In genomic region chr10:24617771-24618396, GRCh38 we compare ENCODE assay signal across 8 cellular contexts.
DNase-seq lines count a peak whose midpoint lies in the region; ATAC-seq, FAIRE-seq and TF ChIP-seq lines count a peak whose summit lies in the region.

No MANE protein-coding gene starts in this region.

- H2AFZ ChIP-seq in HepG2 (ENCODE audit: low read length) = no peak overlapping the region

- BruUV-seq in HepG2 (replicated peaks; lab: Mats Ljungman, UMichigan) = no TSS peak

- intact Hi-C loops in natural killer cell (cut with micrococcal nuclease) = loop anchor here (1.0 kb wide), 1 partner anchor 463 kb away; no protein-coding TSS in a partner anchor
- intact Hi-C loops in HepG2 (cut with micrococcal nuclease; ENCODE audit: unreplicated experiment) = loop anchor here (1.0 to 2.0 kb wide), 2 partner anchors 463 to 609 kb away; no protein-coding TSS in a partner anchor

- in situ Hi-C loops in HepG2 (cut with HindIII; ENCODE audit: extremely low pct_ligation_motif_present, low pct_unique_long_range_greater_than_20kb) = loop anchor here (10.0 kb wide), 1 partner anchor 607 kb away; no protein-coding TSS in a partner anchor

- no peak overlapping the region for H3K9ac ChIP-seq in HepG2 (ENCODE audit: insufficient read depth, low read depth, low read length)

- no peaks in the 10 kb centered on the region for H3K4me1 ChIP-seq in HepG2 (ENCODE audit: insufficient read depth, low read length)

- H3K79me2 ChIP-seq in HepG2 (ENCODE audit: insufficient read depth, low read length) = no peaks in the 10 kb centered on the region

- no peaks in the 10 kb centered on the region for H3K27me3 ChIP-seq in HepG2 (ENCODE audit: control insufficient read depth in 1 of 2, insufficient read depth in 2 of 2, low read length in 2 of 2)

- H3K36me3 Mint-ChIP-seq in natural killer cell = no peaks in the 10 kb centered on the region
- no peaks in the 10 kb centered on the region for H3K36me3 Mint-ChIP-seq in natural killer cell treated with Interleukin-12 subunit alpha and Interleukin-12 subunit beta and Interleukin-15 and Interleukin-18, amount 100 ng/mL, for 72 hours
- peaks cover 4% of the 10 kb centered on the region for H3K36me3 Mint-ChIP-seq in central memory CD8-positive, alpha-beta T cell (ENCODE audit: insufficient read depth)
- H3K36me3 Mint-ChIP-seq in stimulated activated memory B cell treated with anti-CD40 and anti-IgM and Interleukin-4, amounts not matched to agents 10 μg/mL and 1 μg/mL and 100 μg/mL, for 72 hours = peaks cover 6% of the 10 kb centered on the region

- H3K4me1 Mint-ChIP-seq in natural killer cell = peaks cover 5 to 8% of the 10 kb centered on the region in 2 donors
- peaks cover 2 to 9% of the 10 kb centered on the region in 2 donors for H3K4me1 Mint-ChIP-seq in natural killer cell treated with Interleukin-12 subunit alpha and Interleukin-12 subunit beta and Interleukin-15 and Interleukin-18, amount 100 ng/mL, for 72 hours (ENCODE audit: low read depth in 2 of 2)
- H3K4me1 Mint-ChIP-seq in central memory CD8-positive, alpha-beta T cell = peaks cover 6% of the 10 kb centered on the region
- H3K4me1 Mint-ChIP-seq in stimulated activated memory B cell treated with anti-CD40 and anti-IgM and Interleukin-4, amounts not matched to agents 10 μg/mL and 1 μg/mL and 100 μg/mL, for 72 hours = peaks cover 3% of the 10 kb centered on the region

- no peaks in the 10 kb centered on the region for H4K20me1 ChIP-seq in HepG2 (ENCODE audit: insufficient read depth, low read length)

- TF ChIP-seq EP300 in HepG2 (IDR thresholded peaks at IDR 0.05; ENCODE audit: low read depth in 2 of 2, low read length in 2 of 2) (no peak), HepG2 (CRISPR knock-in tag; IDR thresholded peaks at IDR 0.05; ENCODE audit: borderline replicate concordance) (no peak)

- peaks cover 4 to 20% of the 10 kb centered on the region in 2 experiments; a peak in 3 of 5 replicates for H3K36me3 ChIP-seq in HepG2 (replicated peaks in 1 of 2; ENCODE audit: control insufficient read depth in 1 of 2, insufficient read depth in 2 of 2, low read length in 2 of 2)

- peak; percentile 73 for TF ChIP-seq CTCF in natural killer cell (IDR thresholded peaks at IDR 0.05)
- TF ChIP-seq CTCF in VCaP (conservative IDR thresholded peaks at IDR 0.05) = peak; percentile 65
- TF ChIP-seq CTCF in HepG2 (CRISPR knock-in tag; IDR thresholded peaks at IDR 0.05) = peak; percentile 77

- no peaks in the 10 kb centered on the region for H3K9me3 ChIP-seq in HepG2 (ENCODE audit: low read length)

- no peaks in the 10 kb centered on the region for H3K27me3 Mint-ChIP-seq in natural killer cell (ENCODE audit: low read depth in 2 of 2)
- H3K27me3 Mint-ChIP-seq in natural killer cell treated with Interleukin-12 subunit alpha and Interleukin-12 subunit beta and Interleukin-15 and Interleukin-18, amount 100 ng/mL, for 72 hours = no peaks in the 10 kb centered on the region
- no peaks in the 10 kb centered on the region for H3K27me3 Mint-ChIP-seq in central memory CD8-positive, alpha-beta T cell
- H3K27me3 Mint-ChIP-seq in stimulated activated memory B cell treated with anti-CD40 and anti-IgM and Interleukin-4, amounts not matched to agents 10 μg/mL and 1 μg/mL and 100 μg/mL, for 72 hours = no peaks in the 10 kb centered on the region

- H3K4me2 ChIP-seq in HepG2 (ENCODE audit: low read depth, low read length) = no peak overlapping the region

- 55% methylated on average over 6 of the region's 7 CpGs for WGBS in HepG2 (ENCODE audit: low lambda C conversion rate)

- no peak overlapping the region for H3K4me3 ChIP-seq in HepG2 (replicated peaks in 1 of 3; ENCODE audit: insufficient read depth in 1 of 3, low read depth in 2 of 3, low read length in 3 of 3)

- TF ChIP-seq RAD21 in HepG2 (CRISPR knock-in tag; IDR thresholded peaks at IDR 0.05) = peak; percentile 69

- POLR2A ChIA-PET in HepG2 (lab: Yijun Ruan, JAX) = no interaction called here

- no peak for FAIRE-seq in HepG2 (lab: Jason Lieb, UNC)

- no peaks in the 10 kb centered on the region for H3K9me3 Mint-ChIP-seq in natural killer cell
- H3K9me3 Mint-ChIP-seq in natural killer cell treated with Interleukin-12 subunit alpha and Interleukin-12 subunit beta and Interleukin-15 and Interleukin-18, amount 100 ng/mL, for 72 hours = no peaks in the 10 kb centered on the region
- H3K9me3 Mint-ChIP-seq in central memory CD8-positive, alpha-beta T cell = no peaks in the 10 kb centered on the region
- no peaks in the 10 kb centered on the region for H3K9me3 Mint-ChIP-seq in stimulated activated memory B cell treated with anti-CD40 and anti-IgM and Interleukin-4, amounts not matched to agents 10 μg/mL and 1 μg/mL and 100 μg/mL, for 72 hours

- peak; percentile 21 for DNase-seq in natural killer cell
- no peak for DNase-seq in natural killer cell treated with Interleukin-12 subunit alpha and Interleukin-12 subunit beta and Interleukin-15 and Interleukin-18, amount 100 ng/mL, for 72 hours (ENCODE audit: low spot score)
- DNase-seq in KG1 (lab: John Stamatoyannopoulos, UW) = peak; percentile 22
- DNase-seq in central memory CD8-positive, alpha-beta T cell (ENCODE audit: low spot score in 2 of 2) = no peak
- peak; percentile 50 for DNase-seq in HepG2 (ENCODE audit: low spot score)
- DNase-seq in DMS153 treated with DMSO at 0.1 percent for 48 hours (lab: John Stamatoyannopoulos, UW; ENCODE audit: unreplicated experiment) = no peak

- ATAC-seq in natural killer cell (peak in 1 of 3 donors; percentile 57), HepG2 (peak; percentile 95)
- ATAC-seq in natural killer cell treated with Interleukin-12 subunit alpha and Interleukin-12 subunit beta and Interleukin-15 and Interleukin-18, amount 100 ng/mL, for 72 hours = no peak
- ATAC-seq in central memory CD8-positive, alpha-beta T cell (replicated peaks; ENCODE audit: extremely low read depth, poor library complexity, severe bottlenecking) = no peak
- peak; percentile 31 for ATAC-seq in stimulated activated memory B cell treated with anti-CD40 and anti-IgM and Interleukin-4, amounts not matched to agents 10 μg/mL and 1 μg/mL and 100 μg/mL, for 72 hours

- TF ChIP-seq POLR2A in HepG2 (IDR thresholded peaks at IDR 0.05; ENCODE audit: insufficient read depth in 1 of 2, low read depth in 2 of 2, low read length in 2 of 2) = no peak

- H3K27ac ChIP-seq in VCaP (no peak overlapping the region), HepG2 (ENCODE audit: extremely low read length, insufficient read depth, low read length) (no peak overlapping the region)

- no peak overlapping the region for H3K27ac Mint-ChIP-seq in natural killer cell
- H3K27ac Mint-ChIP-seq in natural killer cell treated with Interleukin-12 subunit alpha and Interleukin-12 subunit beta and Interleukin-15 and Interleukin-18, amount 100 ng/mL, for 72 hours = no peak overlapping the region
- H3K27ac Mint-ChIP-seq in central memory CD8-positive, alpha-beta T cell (ENCODE audit: low read depth) = peak overlapping the region; percentile 14
- no peak overlapping the region for H3K27ac Mint-ChIP-seq in stimulated activated memory B cell treated with anti-CD40 and anti-IgM and Interleukin-4, amounts not matched to agents 10 μg/mL and 1 μg/mL and 100 μg/mL, for 72 hours

- no peak overlapping the region for H3K4me3 Mint-ChIP-seq in natural killer cell
- H3K4me3 Mint-ChIP-seq in natural killer cell treated with Interleukin-12 subunit alpha and Interleukin-12 subunit beta and Interleukin-15 and Interleukin-18, amount 100 ng/mL, for 72 hours = no peak overlapping the region
- no peak overlapping the region for H3K4me3 Mint-ChIP-seq in central memory CD8-positive, alpha-beta T cell
- no peak overlapping the region for H3K4me3 Mint-ChIP-seq in stimulated activated memory B cell treated with anti-CD40 and anti-IgM and Interleukin-4, amounts not matched to agents 10 μg/mL and 1 μg/mL and 100 μg/mL, for 72 hours

- CTCF ChIA-PET in HepG2 (lab: Yijun Ruan, JAX; ENCODE audit: low intra/inter-chr PET ratio, low total read pairs) = interaction anchor here (0.6 to 1.7 kb wide), 2 partner anchors 463 to 609 kb away, joined by 3 to 13 read pairs; no protein-coding TSS in a partner anchor

TF ChIP-seq in HepG2, 621 proteins besides CTCF, POLR2A, EP300 and RAD21:
- TF ChIP-seq STAG1 (CRISPR knock-in tag; IDR thresholded peaks at IDR 0.05) = peak; percentile 64
- TF ChIP-seq YY1 (IDR thresholded peaks at IDR 0.05; ENCODE audit: insufficient read depth, insufficient replicate concordance, low read depth, low read length) = peak; percentile 19
- peak; percentile 51 for TF ChIP-seq TEAD3 (CRISPR knock-in tag; optimal IDR thresholded peaks at IDR 0.05; ENCODE audit: borderline replicate concordance)
- TF ChIP-seq MIER2 (CRISPR knock-in tag; IDR thresholded peaks at IDR 0.05) = no peak
- TF ChIP-seq TOE1 (CRISPR knock-in tag; IDR thresholded peaks at IDR 0.05) = no peak
- peak; percentile 97 for TF ChIP-seq ZNF263 (CRISPR knock-in tag; IDR thresholded peaks at IDR 0.05)
- no peak for TF ChIP-seq ZKSCAN1 (IDR thresholded peaks at IDR 0.05; ENCODE audit: low read length)
- TF ChIP-seq MATR3 (CRISPR knock-in tag; IDR thresholded peaks at IDR 0.05) = no peak
- TF ChIP-seq ZNF317 (CRISPR knock-in tag; IDR thresholded peaks at IDR 0.05) = no peak
- TF ChIP-seq, protein P1, sequence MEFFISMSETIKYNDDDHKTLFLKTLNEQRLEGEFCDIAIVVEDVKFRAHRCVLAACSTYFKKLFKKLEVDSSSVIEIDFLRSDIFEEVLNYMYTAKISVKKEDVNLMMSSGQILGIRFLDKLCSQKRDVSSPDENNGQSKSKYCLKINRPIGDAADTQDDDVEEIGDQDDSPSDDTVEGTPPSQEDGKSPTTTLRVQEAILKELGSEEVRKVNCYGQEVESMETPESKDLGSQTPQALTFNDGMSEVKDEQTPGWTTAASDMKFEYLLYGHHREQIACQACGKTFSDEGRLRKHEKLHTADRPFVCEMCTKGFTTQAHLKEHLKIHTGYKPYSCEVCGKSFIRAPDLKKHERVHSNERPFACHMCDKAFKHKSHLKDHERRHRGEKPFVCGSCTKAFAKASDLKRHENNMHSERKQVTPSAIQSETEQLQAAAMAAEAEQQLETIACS (CRISPR knock-in tag; IDR thresholded peaks at IDR 0.05) = no peak
- TF ChIP-seq TMF1 (CRISPR knock-in tag; IDR thresholded peaks at IDR 0.05; ENCODE audit: low read depth) = no peak
- TF ChIP-seq XRCC5 (optimal IDR thresholded peaks at IDR 0.05; ENCODE audit: low read length) = peak; percentile 45
- TF ChIP-seq ZNF329 (CRISPR knock-in tag; IDR thresholded peaks at IDR 0.05; ENCODE audit: low read depth) = no peak
- TF ChIP-seq SMC3 (IDR thresholded peaks at IDR 0.05; ENCODE audit: low read length) = peak; percentile 65

Comparison
In these comparisons a context has a peak if more than half of its experiments do, and no peak if none do; other contexts are left out.
1. DNase-seq: peak in natural killer cell (single experiment), KG1 (single experiment) and HepG2 (single experiment); none in natural killer cell treated with Interleukin-12 subunit alpha and Interleukin-12 subunit beta and Interleukin-15 and Interleukin-18, amount 100 ng/mL, for 72 hours (single experiment), central memory CD8-positive, alpha-beta T cell (0 of 2) and DMS153 treated with DMSO at 0.1 percent for 48 hours (single experiment).
2. ATAC-seq: peak in HepG2 (single experiment) and stimulated activated memory B cell treated with anti-CD40 and anti-IgM and Interleukin-4, amounts not matched to agents 10 μg/mL and 1 μg/mL and 100 μg/mL, for 72 hours (single experiment); none in natural killer cell treated with Interleukin-12 subunit alpha and Interleukin-12 subunit beta and Interleukin-15 and Interleukin-18, amount 100 ng/mL, for 72 hours (0 of 2) and central memory CD8-positive, alpha-beta T cell (single experiment).
3. Peak in every context shown above with its lines, with median percentiles within 50 percentile points of each other: CTCF ChIP-seq.